Comparison of ENCODE assay signal across 8 cellular contexts in the genomic region with DNA sequence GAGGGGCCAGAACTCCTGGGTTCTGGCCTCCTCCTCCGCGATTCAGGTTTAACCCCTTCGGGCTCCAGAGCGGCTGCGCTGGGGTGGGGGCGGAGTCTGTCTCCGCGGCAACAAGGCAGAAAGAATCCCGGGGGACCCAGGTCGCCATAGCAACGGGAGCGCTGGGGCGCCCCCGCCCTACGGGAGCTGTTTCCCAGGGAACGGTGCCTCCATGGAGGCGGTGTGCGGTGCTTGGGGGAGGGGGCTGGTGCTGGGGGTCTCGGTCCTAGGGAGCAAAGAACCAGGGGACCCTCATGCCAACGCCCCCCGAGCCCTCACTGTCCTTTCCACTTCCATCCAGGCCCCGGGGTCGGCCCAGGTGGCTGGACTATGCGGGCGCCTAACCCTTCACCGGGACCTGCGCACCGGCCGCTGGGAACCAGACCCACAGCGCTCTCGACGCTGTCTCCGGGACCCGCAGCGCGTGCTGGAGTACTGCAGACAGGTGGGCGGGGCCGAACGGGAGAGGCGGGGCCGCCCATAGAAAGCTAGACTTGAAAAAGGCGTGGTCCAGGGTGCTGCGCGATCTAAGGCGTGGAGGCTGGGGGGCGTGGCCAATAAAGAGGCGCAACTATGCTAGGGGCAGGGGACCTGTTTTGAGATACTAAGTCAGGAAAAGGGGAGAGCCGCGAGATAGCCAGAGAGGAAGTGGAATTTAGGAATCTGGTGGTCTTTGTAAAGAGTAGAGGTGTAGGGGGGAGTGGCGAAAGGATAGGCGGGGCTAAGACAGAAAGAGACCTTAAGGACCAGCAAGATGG. TPM values are rescaled to one million over a fixed set of nuclear protein-coding genes. Genes with fewer than 3 reads are reported as not detected.
A peak's percentile ranks its signal among the peaks of the same experiment; 100 is the strongest.
DNase-seq lines count a peak whose midpoint lies in the region; TF ChIP-seq lines count a peak whose summit lies in the region.

No MANE protein-coding gene starts in this region.

- no peak for TF ChIP-seq CTCF in WERI-Rb-1 (IDR thresholded peaks at IDR 0.05; ENCODE audit: low read depth, low read length)

- H3K27ac Mint-ChIP-seq in immature natural killer cell, result no peak overlapping the region

- peaks cover 18 to 31% (median 26%) of the 10 kb centered on the region in 3 donors for H3K27me3 Mint-ChIP-seq in immature natural killer cell (ENCODE audit: low read depth in 3 of 3)

- no peaks in the 10 kb centered on the region for H3K36me3 Mint-ChIP-seq in immature natural killer cell

- H3K4me1 ChIP-seq in BLaER1 treated with 17β-estradiol and CSF1 and Interleukin-3, amounts not matched to agents 10 nM and 100 nM, result peaks cover 11 to 17% (median 15%) of the 10 kb centered on the region in 10 experiments
- H3K4me1 ChIP-seq in HAP-1, result peaks cover 17% of the 10 kb centered on the region

- H3K9ac ChIP-seq in BLaER1 treated with 17β-estradiol and CSF1 and Interleukin-3, amounts not matched to agents 10 nM and 100 nM, result no peak overlapping the region

- H3K27ac ChIP-seq in BLaER1 treated with 17β-estradiol and CSF1 and Interleukin-3, amounts not matched to agents 10 nM and 100 nM, result no peak overlapping the region
- peak overlapping the region; percentile 87 for H3K27ac ChIP-seq in WERI-Rb-1

- in situ Hi-C loops in HAP-1 (cut with MboI; ENCODE audit: low sequenced_read_pairs), result no loop called here
- in situ Hi-C loops in T47D (cut with HindIII; ENCODE audit: low pct_unique_long_range_greater_than_20kb, low sequenced_read_pairs), result no loop called here

- peak overlapping the region; percentile 69 to 91 (median 86) for H3K4me2 ChIP-seq in BLaER1 treated with 17β-estradiol and CSF1 and Interleukin-3, amounts not matched to agents 10 nM and 100 nM

- H3K9me3 ChIP-seq in BLaER1 treated with 17β-estradiol and CSF1 and Interleukin-3, amounts not matched to agents 10 nM and 100 nM (replicated peaks in 1 of 11), result no peaks in the 10 kb centered on the region
- H3K9me3 ChIP-seq in HAP-1, result no peaks in the 10 kb centered on the region
- H3K9me3 ChIP-seq in WERI-Rb-1 (ENCODE audit: severe bottlenecking), result no peaks in the 10 kb centered on the region

- H3K4me3 ChIP-seq in BLaER1 treated with 17β-estradiol and CSF1 and Interleukin-3, amounts not matched to agents 10 nM and 100 nM, result peak overlapping the region; percentile 38 to 66 (median 53); a peak in 14 of 20 replicates
- H3K4me3 ChIP-seq in HAP-1 (peak overlapping the region; percentile 36), WERI-Rb-1 (ENCODE audit: low read depth, low read length) (peak overlapping the region; percentile 63)

- peak; percentile 95 to 97 for DNase-seq in HAP-1 (ENCODE audit: low spot score in 2 of 2)
- peak; percentile 95 for DNase-seq in NCI-H2171 treated with DMSO at 0.1 percent for 48 hours (lab: John Stamatoyannopoulos, UW)
- peak; percentile 96 for DNase-seq in WERI-Rb-1
- DNase-seq in T47D (ENCODE audit: low read depth in 1 of 2, low spot score in 1 of 2), result peak; percentile 55 to 93
- peak; percentile 46 to 59 (median 52) for DNase-seq in immature natural killer cell
- DNase-seq in stimulated activated CD4-positive, alpha-beta T cell treated with anti-CD3 and anti-CD28 coated beads, Interleukin-15, amount 100 ng/mL, for 48 hours (ENCODE audit: low read depth in 2 of 2), result peak; percentile 82 to 88
- DNase-seq in HuH-7 (ENCODE audit: low spot score), result no peak

- peaks cover 15 to 16% of the 10 kb centered on the region in 2 donors for H3K4me1 Mint-ChIP-seq in immature natural killer cell

- no peaks in the 10 kb centered on the region for H3K9me3 Mint-ChIP-seq in immature natural killer cell

- peaks cover 0 to 15% (median 0%) of the 10 kb centered on the region in 11 experiments; a peak in 3 of 22 replicates for H4K20me1 ChIP-seq in BLaER1 treated with 17β-estradiol and CSF1 and Interleukin-3, amounts not matched to agents 10 nM and 100 nM

- peak overlapping the region; percentile 61 to 67 (median 62) for H3K4me3 Mint-ChIP-seq in immature natural killer cell

- H3K27me3 ChIP-seq in BLaER1 treated with 17β-estradiol and CSF1 and Interleukin-3, amounts not matched to agents 10 nM and 100 nM, result peaks cover 41 to 62% (median 55%) of the 10 kb centered on the region in 11 experiments
- H3K27me3 ChIP-seq in HAP-1 (ENCODE audit: low read depth) (no peaks in the 10 kb centered on the region), WERI-Rb-1 (ENCODE audit: insufficient read depth, low read depth, severe bottlenecking) (no peaks in the 10 kb centered on the region)

- no peaks in the 10 kb centered on the region for H3K36me3 ChIP-seq in BLaER1 treated with 17β-estradiol and CSF1 and Interleukin-3, amounts not matched to agents 10 nM and 100 nM
- H3K36me3 ChIP-seq in HAP-1 (replicated peaks) (no peaks in the 10 kb centered on the region), WERI-Rb-1 (peaks cover 50% of the 10 kb centered on the region)

RNA-seq across cellular contexts. Expression of gene APLP1, which starts 1.2 kb away (rescaled TPM):
- polyA plus RNA-seq in immature natural killer cell, result under 1 TPM in 1 of 3 donors, not detected in 2; 0.72 TPM

RNA-seq across cellular contexts. Expression of gene KIRREL2, which starts 12.8 kb away (rescaled TPM):
- polyA plus RNA-seq in immature natural killer cell, result under 1 TPM in 1 of 3 donors, not detected in 2; 0.19 TPM

RNA-seq across cellular contexts. Expression of gene NPHS1, which starts 17.2 kb away (rescaled TPM):
- not detected for polyA plus RNA-seq in immature natural killer cell

RNA-seq across cellular contexts. Expression of gene NFKBID, which starts 30.8 kb away (rescaled TPM):
- polyA plus RNA-seq in immature natural killer cell, result 1 to 10 TPM; 2.7 to 8.0 (median 2.9) TPM

RNA-seq across cellular contexts. Expression of gene HCST, which starts 32.8 kb away (rescaled TPM):
- polyA plus RNA-seq in immature natural killer cell, result 1,000 to 10,000 TPM; 1,885 to 2,801 (median 2,654) TPM
